Comparison of ENCODE assay signal across 8 cellular contexts in genomic region chr17:59361916-59362810, GRCh38. TPM values are rescaled to one million over a fixed set of nuclear protein-coding genes. Genes with fewer than 3 reads are reported as not detected.
DNase-seq lines count a peak whose midpoint lies in the region; ATAC-seq, FAIRE-seq and TF ChIP-seq lines count a peak whose summit lies in the region.

No MANE protein-coding gene starts in this region.

- H3F3A ChIP-seq in OCI-LY1 (ENCODE audit: insufficient read depth, low read length), result no peaks in the 10 kb centered on the region

- no peaks in the 10 kb centered on the region for H3K79me2 ChIP-seq in OCI-LY1 (ENCODE audit: insufficient read depth, low read length)
- H3K79me2 ChIP-seq in astrocyte (ENCODE audit: insufficient read depth, low read length), result no peaks in the 10 kb centered on the region

- H3K36me3 ChIP-seq in OCI-LY1 (ENCODE audit: insufficient read depth, low read length) (no peaks in the 10 kb centered on the region), astrocyte (ENCODE audit: insufficient read depth, low read length) (no peaks in the 10 kb centered on the region), lower lobe of right lung (peaks cover 4% of the 10 kb centered on the region), tibial nerve (peaks cover 0 to 2% (median 0%) of the 10 kb centered on the region in 3 donors)

- H3K4me2 ChIP-seq in OCI-LY1 (ENCODE audit: low read length) (peak overlapping the region; percentile 31; the same call in 1 of the 2 replicates), astrocyte (ENCODE audit: low read length) (peak overlapping the region; percentile 77)

- H3K36me3 Mint-ChIP-seq in astrocyte (ENCODE audit: low read depth, unreplicated experiment), result peaks cover 4% of the 10 kb centered on the region

- H3K27me3 Mint-ChIP-seq in astrocyte (ENCODE audit: low read depth, unreplicated experiment), result no peaks in the 10 kb centered on the region

- no peaks in the 10 kb centered on the region for H3K9me3 Mint-ChIP-seq in astrocyte (ENCODE audit: unreplicated experiment)

- peaks cover 79% of the 10 kb centered on the region for H3K4me1 Mint-ChIP-seq in astrocyte (ENCODE audit: low read depth, unreplicated experiment)

- TF ChIP-seq EP300 in tibial nerve (IDR thresholded peaks at IDR 0.05), result no peak

- H3K4me3 Mint-ChIP-seq in astrocyte (ENCODE audit: unreplicated experiment), result peak overlapping the region; percentile 24

- H3K27ac ChIP-seq in OCI-LY1 (ENCODE audit: low read depth, low read length, poor library complexity, severe bottlenecking), result no peak overlapping the region
- peak overlapping the region; percentile 81 for H3K27ac ChIP-seq in astrocyte (ENCODE audit: low read depth, low read length)
- H3K27ac ChIP-seq in lower lobe of right lung, result peak overlapping the region; percentile 32
- peak overlapping the region in 3 of 4 donors; percentile 65 to 73 (median 69) for H3K27ac ChIP-seq in tibial nerve

- ATAC-seq in GM21737 (IDR thresholded peaks at IDR 0.05; ENCODE audit: unreplicated experiment), result peak; percentile 55
- ATAC-seq in lower lobe of right lung, result no peak

- H4K20me1 ChIP-seq in OCI-LY1 (ENCODE audit: insufficient read depth, low read length) (no peaks in the 10 kb centered on the region), astrocyte (ENCODE audit: insufficient read depth, low read length) (peaks cover 5% of the 10 kb centered on the region)

- TF ChIP-seq CTCF in OCI-LY1 (IDR thresholded peaks at IDR 0.05; ENCODE audit: low read length) (no peak), astrocyte (IDR thresholded peaks at IDR 0.05; ENCODE audit: insufficient read depth, low read depth, low read length) (no peak), lower lobe of right lung (IDR thresholded peaks at IDR 0.05) (no peak), tibial nerve (IDR thresholded peaks at IDR 0.05) (no peak)

- peak; percentile 75 for FAIRE-seq in astrocyte (lab: Jason Lieb, UNC)

- H3K9me2 ChIP-seq in OCI-LY1 (ENCODE audit: low read depth, low read length), result no peaks in the 10 kb centered on the region

- no peak overlapping the region for H3K4me3 ChIP-seq in OCI-LY1 (ENCODE audit: low read depth, low read length, poor library complexity, severe bottlenecking)
- H3K4me3 ChIP-seq in astrocyte (ENCODE audit: insufficient read depth, low read depth, low read length), result peak overlapping the region; percentile 7
- H3K4me3 ChIP-seq in lower lobe of right lung, result no peak overlapping the region
- H3K4me3 ChIP-seq in tibial nerve, result peak overlapping the region in 1 of 4 donors; percentile 17

- H2AFZ ChIP-seq in OCI-LY1 (ENCODE audit: low read length), result no peak overlapping the region
- no peak overlapping the region for H2AFZ ChIP-seq in astrocyte (ENCODE audit: low read depth, low read length)

- H3K27me3 ChIP-seq in OCI-LY1 (ENCODE audit: insufficient read depth, low read length) (no peaks in the 10 kb centered on the region), astrocyte (ENCODE audit: insufficient read depth, low read length) (no peaks in the 10 kb centered on the region), lower lobe of right lung (ENCODE audit: low read depth) (no peaks in the 10 kb centered on the region), tibial nerve (no peaks in the 10 kb centered on the region)

- DNase-seq in DMS79 treated with DMSO at 0.1 percent for 48 hours (lab: John Stamatoyannopoulos, UW) (peak; percentile 21), astrocyte (ENCODE audit: low read depth) (peak; percentile 98), lower lobe of right lung (no peak), tibial nerve (ENCODE audit: low spot score in 2 of 2) (no peak), ureter (ENCODE audit: low spot score) (no peak), NCI-H82 (lab: John Stamatoyannopoulos, UW) (no peak)

- peak overlapping the region; percentile 97 for H3K27ac Mint-ChIP-seq in astrocyte (ENCODE audit: unreplicated experiment)

- H3K4me1 ChIP-seq in OCI-LY1 (ENCODE audit: insufficient read depth, low read length, severe bottlenecking) (peaks cover 8% of the 10 kb centered on the region), astrocyte (ENCODE audit: insufficient read depth, low read length) (peaks cover 54% of the 10 kb centered on the region), lower lobe of right lung (peaks cover 71% of the 10 kb centered on the region), tibial nerve (peaks cover 0 to 100% (median 72%) of the 10 kb centered on the region in 4 donors)

- no peaks in the 10 kb centered on the region for H3K9me3 ChIP-seq in OCI-LY1 (ENCODE audit: low read length)
- no peaks in the 10 kb centered on the region for H3K9me3 ChIP-seq in astrocyte (ENCODE audit: insufficient read depth, low read depth, low read length)
- no peaks in the 10 kb centered on the region for H3K9me3 ChIP-seq in lower lobe of right lung
- H3K9me3 ChIP-seq in tibial nerve, result no peaks in the 10 kb centered on the region

- 45 to 48% methylated on average over 7 of the region's 7 CpGs for WGBS in tibial nerve, 2 donors

- H3K9ac ChIP-seq in OCI-LY1 (ENCODE audit: low read length), result no peak overlapping the region
- peak overlapping the region; percentile 50 for H3K9ac ChIP-seq in astrocyte (ENCODE audit: low read length)

- no peak for TF ChIP-seq POLR2A in tibial nerve (IDR thresholded peaks at IDR 0.05)

- intact Hi-C loops in lower lobe of right lung (cut with DNase I), result no loop called here

RNA-seq across cellular contexts. Expression of gene YPEL2, which starts 30.7 kb away (rescaled TPM):
- total RNA-seq in astrocyte, result 36.2 and 41.1 TPM in 2 replicates
- 22.9 TPM for total RNA-seq in lower lobe of right lung
- total RNA-seq in tibial nerve, result 10 to 100 TPM; 33.6 to 59.9 (median 48.7) TPM
- total RNA-seq in ureter, result 29.4 TPM

Comparison
In these comparisons a context has a peak if more than half of its experiments do, and no peak if none do; other contexts are left out.
1. DNase-seq: peak in DMS79 treated with DMSO at 0.1 percent for 48 hours (single experiment) and astrocyte (single experiment); none in lower lobe of right lung (single experiment), tibial nerve (0 of 2), ureter (single experiment) and NCI-H82 (single experiment).